ENCODE assay signal across 9 cellular contexts in genomic region chr17:27544350-27545131, GRCh38.
DNase-seq lines count a peak whose midpoint lies in the region; ATAC-seq and TF ChIP-seq lines count a peak whose summit lies in the region.
"Had no signal": no experiment of that assay in that cellular context is flagged by ENCODE, and none has a peak within 500 bp of the region (broad histone marks: within the 10 kb centered on the region; RNA-seq: fewer than 3 reads in every experiment).

No MANE protein-coding gene starts in this region.

- H3K4me3 ChIP-seq in Jurkat, Clone E6-1 (ENCODE audit: low read length), result no peak overlapping the region
- H3K4me3 ChIP-seq in dorsolateral prefrontal cortex (no peak overlapping the region), right lobe of liver (no peak overlapping the region)

- 68% methylated on average over 7 of the region's 10 CpGs for WGBS in right lobe of liver (ENCODE audit: insufficient coverage, low coverage, low lambda C conversion rate, missing lambda C conversion rate)

- no peak for TF ChIP-seq POLR2A in right lobe of liver (IDR thresholded peaks at IDR 0.05)

- TF ChIP-seq CTCF in GM10266 (IDR thresholded peaks at IDR 0.05; ENCODE audit: control insufficient read depth, insufficient read depth, low read depth, missing control alignments) (no peak), dorsolateral prefrontal cortex (IDR thresholded peaks at IDR 0.05 in 54 of 56, conservative IDR thresholded peaks at IDR 0.05 in 2 of 56; ENCODE audit: low read depth in 1 of 56, partially characterized antibody in 56 of 56) (no peak), right lobe of liver (IDR thresholded peaks at IDR 0.05) (no peak)

- H3K27me3 ChIP-seq in dorsolateral prefrontal cortex, result no peaks in the 10 kb centered on the region
- H3K27me3 ChIP-seq in right lobe of liver, result no peaks in the 10 kb centered on the region

- intact Hi-C loops in dorsolateral prefrontal cortex (cut with DNase I) (loop anchor here in 1 of 2 donors (5.0 kb wide), 1 partner anchor 53 kb away; no protein-coding TSS in a partner anchor), right lobe of liver (cut with DNase I) (no loop called here)

- no peaks in the 10 kb centered on the region for H3K36me3 ChIP-seq in right lobe of liver

- no peaks in the 10 kb centered on the region for H3K9me3 ChIP-seq in right lobe of liver

- ATAC-seq in GM21526 (IDR thresholded peaks at IDR 0.05; ENCODE audit: low FRiP score, unreplicated experiment) (peak; percentile 84), right lobe of liver (no peak)
- ATAC-seq: foreskin keratinocyte had no signal

- no peak overlapping the region for H3K27ac ChIP-seq in dorsolateral prefrontal cortex
- H3K27ac ChIP-seq in right lobe of liver, result no peak overlapping the region
- H3K27ac ChIP-seq: foreskin keratinocyte had no signal

- H3K4me1 ChIP-seq in right lobe of liver, result peaks cover 0 to 13% (median 0%) of the 10 kb centered on the region in 4 donors
- H3K4me1 ChIP-seq: foreskin keratinocyte had no signal

- DNase-seq in GM10266 (ENCODE audit: extremely low spot score), result peak; percentile 83
- DNase-seq in Jurkat, Clone E6-1 (ENCODE audit: low read depth, low spot score), result peak; percentile 54
- peak; percentile 4 for DNase-seq in activated CD8-positive, alpha-beta memory T cell treated with anti-CD3 and anti-CD28 coated beads, Interleukin-2, amount 50 U/mL, for 1 hour (ENCODE audit: extremely low read depth)
- peak; percentile 87 for DNase-seq in stimulated activated CD4-positive, alpha-beta T cell treated with anti-CD3 and anti-CD28 coated beads, Interleukin-15, amount 100 ng/mL, for 24 hours
- DNase-seq in HT-29 (ENCODE audit: low spot score), result no peak
- DNase-seq in dorsolateral prefrontal cortex, result no peak
- no peak for DNase-seq in right lobe of liver

Comparison
In these comparisons a context has a peak if more than half of its experiments do, and no peak if none do; other contexts are left out.
1. DNase-seq: peak in GM10266 (single experiment), Jurkat, Clone E6-1 (single experiment), activated CD8-positive, alpha-beta memory T cell treated with anti-CD3 and anti-CD28 coated beads, Interleukin-2, amount 50 U/mL, for 1 hour (single experiment) and stimulated activated CD4-positive, alpha-beta T cell treated with anti-CD3 and anti-CD28 coated beads, Interleukin-15, amount 100 ng/mL, for 24 hours (single experiment); none in HT-29 (single experiment), dorsolateral prefrontal cortex (0 of 10) and right lobe of liver (0 of 3).